37 cellular contexts compared by ENCODE assay signal in the genomic region with DNA sequence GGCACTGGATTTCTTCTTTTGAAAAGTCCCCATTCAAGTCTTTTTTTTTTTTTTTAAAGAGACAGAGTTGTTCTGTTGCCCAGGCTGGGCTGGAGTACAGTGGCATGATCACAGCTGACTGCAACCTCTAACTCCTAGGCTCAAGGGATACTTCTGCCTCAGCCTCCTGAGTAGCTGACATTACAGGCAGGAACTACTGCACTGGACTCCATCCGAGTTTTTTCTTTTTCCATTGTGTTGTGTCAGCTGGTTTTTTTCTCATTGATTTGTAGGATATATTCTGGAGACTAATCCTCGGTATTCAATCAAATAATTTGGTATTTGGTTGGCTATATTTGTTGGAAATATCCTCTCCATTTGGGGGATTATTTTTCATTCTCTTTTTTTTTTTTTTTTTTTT.
"Had no signal": no experiment of that assay in that cellular context is flagged by ENCODE, and none has a peak within 500 bp of the region (broad histone marks: within the 10 kb centered on the region; RNA-seq: fewer than 3 reads in every experiment).

No MANE protein-coding gene starts in this region.

- H3K27ac ChIP-seq: ascending aorta, brain microvascular endothelial cell, breast epithelium, WERI-Rb-1 had no signal

- H3K27me3 ChIP-seq: ascending aorta, brain microvascular endothelial cell, breast epithelium had no signal

- FAIRE-seq: TTC549 had no signal

- H3K4me3 ChIP-seq: ascending aorta, breast epithelium had no signal

- H3K9me3 Mint-ChIP-seq: activated CD4-positive, alpha-beta T cell treated with anti-CD3 and anti-CD28 coated beads, Interleukin-2, amount 10 ng/mL, durations not matched to agents 7 days and 5 days; activated naive CD4-positive, alpha-beta T cell treated with anti-CD3 and anti-CD28 coated beads, Interleukin-2, amount 10 ng/mL, durations not matched to agents 7 days and 5 days; activated naive CD8-positive, alpha-beta T cell treated with anti-CD3 and anti-CD28 coated beads, Interleukin-2, amount 10 ng/mL, durations not matched to agents 7 days and 5 days had no signal

- H3K4me3 Mint-ChIP-seq: activated CD4-positive, alpha-beta memory T cell treated with anti-CD3 and anti-CD28 coated beads, Interleukin-2, amount 10 ng/mL, durations not matched to agents 7 days and 5 days; activated CD4-positive, alpha-beta T cell treated with anti-CD3 and anti-CD28 coated beads for 36 hours; activated CD4-positive, alpha-beta T cell treated with anti-CD3 and anti-CD28 coated beads, Interleukin-2, amount 10 ng/mL, durations not matched to agents 7 days and 5 days; activated CD8-positive, alpha-beta memory T cell treated with anti-CD3 and anti-CD28 coated beads, Interleukin-2, amount 10 ng/mL, durations not matched to agents 7 days and 5 days; activated CD8-positive, alpha-beta T cell treated with anti-CD3 and anti-CD28 coated beads, Interleukin-2, amount 10 ng/mL, durations not matched to agents 7 days and 5 days; activated naive CD4-positive, alpha-beta T cell treated with anti-CD3 and anti-CD28 coated beads, Interleukin-2, amount 10 ng/mL, durations not matched to agents 7 days and 5 days; activated naive CD4-positive, alpha-beta T cell treated with anti-CD3 and anti-CD28 coated beads, Interleukin-2, amount 50 U/mL, for 24 hours; activated naive CD8-positive, alpha-beta T cell; activated naive CD8-positive, alpha-beta T cell treated with anti-CD3 and anti-CD28 coated beads, Interleukin-2, amount 10 ng/mL, durations not matched to agents 7 days and 5 days; activated naive CD8-positive, alpha-beta T cell treated with anti-CD3 and anti-CD28 coated beads, Interleukin-2, amount 50 U/mL, for 24 hours; activated T-cell treated with anti-CD3 and anti-CD28 coated beads, Interleukin-2, amount 50 U/mL, for 24 hours; T-helper 1 cell treated with Interleukin-12 subunit alpha and Interleukin-12 subunit beta and Interleukin-4 antibody, amounts not matched to agents 30 μg/mL and 1 μg/mL, for 36 hours; T-helper 2 cell treated with Interferon-gamma antibody and Interleukin-4, amounts not matched to agents 5 μg/mL and 100 μg/mL, for 36 hours; WTC11 had no signal

- ATAC-seq: activated CD4-positive, alpha-beta T cell treated with anti-CD3 and anti-CD28 coated beads for 36 hours; activated CD4-positive, CD25-positive, alpha-beta regulatory T cell treated with anti-CD3 and anti-CD28 coated beads, Interleukin-2, amount 50 U/mL, for 24 hours; activated CD8-positive, alpha-beta memory T cell treated with anti-CD3 and anti-CD28 coated beads, Interleukin-2, amount 10 ng/mL, durations not matched to agents 7 days and 5 days; activated CD8-positive, alpha-beta T cell treated with anti-CD3 and anti-CD28 coated beads, Interleukin-2, amount 10 ng/mL, durations not matched to agents 7 days and 5 days; activated naive CD8-positive, alpha-beta T cell treated with anti-CD3 and anti-CD28 coated beads, Interleukin-2, amount 50 U/mL, for 24 hours; WTC11 had no signal

- H3K4me1 Mint-ChIP-seq: activated CD8-positive, alpha-beta memory T cell treated with anti-CD3 and anti-CD28 coated beads, Interleukin-2, amount 10 ng/mL, durations not matched to agents 7 days and 5 days; activated naive CD4-positive, alpha-beta T cell treated with anti-CD3 and anti-CD28 coated beads, Interleukin-2, amount 10 ng/mL, durations not matched to agents 7 days and 5 days; activated naive CD8-positive, alpha-beta T cell treated with anti-CD3 and anti-CD28 coated beads, Interleukin-2, amount 10 ng/mL, durations not matched to agents 7 days and 5 days; WTC11 had no signal

- H3K9me3 ChIP-seq: ascending aorta, breast epithelium had no signal

- DNase-seq: activated CD4-positive, alpha-beta memory T cell treated with anti-CD3 and anti-CD28 coated beads, Interleukin-2, amount 10 ng/mL, durations not matched to agents 7 days and 5 days; activated CD4-positive, alpha-beta T cell treated with anti-CD3 and anti-CD28 coated beads for 1 hour; activated CD4-positive, alpha-beta T cell treated with anti-CD3 and anti-CD28 coated beads for 36 hours; activated CD4-positive, alpha-beta T cell treated with anti-CD3 and anti-CD28 coated beads for 48 hours; activated CD4-positive, alpha-beta T cell treated with anti-CD3 and anti-CD28 coated beads, Interleukin-2, amount 10 ng/mL, durations not matched to agents 7 days and 5 days; activated CD4-positive, alpha-beta T cell treated with anti-CD3 and anti-CD28 coated beads, Interleukin-2, amount 50 U/mL, for 48 hours; activated CD4-positive, CD25-positive, alpha-beta regulatory T cell; activated CD8-positive, alpha-beta memory T cell treated with anti-CD3 and anti-CD28 coated beads for 24 hours; activated CD8-positive, alpha-beta memory T cell treated with anti-CD3 and anti-CD28 coated beads, Interleukin-2, amount 10 ng/mL, durations not matched to agents 7 days and 5 days; activated CD8-positive, alpha-beta memory T cell treated with anti-CD3 and anti-CD28 coated beads, Interleukin-2, amount 50 U/mL, for 48 hours; activated CD8-positive, alpha-beta T cell treated with anti-CD3 and anti-CD28 coated beads, Interleukin-2, amount 10 ng/mL, durations not matched to agents 7 days and 5 days; activated effector memory CD4-positive, alpha-beta T cell treated with Interleukin-2 at 50 U/mL for 16 hours; activated gamma-delta T cell; activated naive CD4-positive, alpha-beta T cell treated with anti-CD3 and anti-CD28 coated beads, Interleukin-2, amount 10 ng/mL, durations not matched to agents 7 days and 5 days; activated naive CD4-positive, alpha-beta T cell treated with Interleukin-2 at 50 U/mL for 16 hours; activated naive CD8-positive, alpha-beta T cell treated with anti-CD3 and anti-CD28 coated beads, Interleukin-2, amount 10 ng/mL, durations not matched to agents 7 days and 5 days; activated naive CD8-positive, alpha-beta T cell treated with anti-CD3 and anti-CD28 coated beads, Interleukin-2, amount 50 U/mL, for 24 hours; activated T-cell treated with anti-CD3 and anti-CD28 coated beads, Interleukin-2, amount 50 U/mL, for 24 hours; activated T-cell treated with anti-CD3 and anti-CD28 coated beads, Interleukin-2, amount 50 U/mL, for 48 hours; amygdala; anterior cingulate cortex; brain microvascular endothelial cell; central memory CD4-positive, alpha-beta T cell; T-helper 1 cell; T-helper 2 cell; T-helper 9 cell; WERI-Rb-1 had no signal

- H3K36me3 ChIP-seq: breast epithelium had no signal

- H3K4me1 ChIP-seq: ascending aorta, breast epithelium had no signal

- H3K27ac Mint-ChIP-seq: activated CD4-positive, alpha-beta memory T cell treated with anti-CD3 and anti-CD28 coated beads, Interleukin-2, amount 10 ng/mL, durations not matched to agents 7 days and 5 days; activated CD4-positive, alpha-beta T cell treated with anti-CD3 and anti-CD28 coated beads for 36 hours; activated CD4-positive, alpha-beta T cell treated with anti-CD3 and anti-CD28 coated beads, Interleukin-2, amount 10 ng/mL, durations not matched to agents 7 days and 5 days; activated CD8-positive, alpha-beta memory T cell treated with anti-CD3 and anti-CD28 coated beads, Interleukin-2, amount 10 ng/mL, durations not matched to agents 7 days and 5 days; activated CD8-positive, alpha-beta T cell treated with anti-CD3 and anti-CD28 coated beads, Interleukin-2, amount 10 ng/mL, durations not matched to agents 7 days and 5 days; activated naive CD4-positive, alpha-beta T cell treated with anti-CD3 and anti-CD28 coated beads, Interleukin-2, amount 10 ng/mL, durations not matched to agents 7 days and 5 days; activated naive CD4-positive, alpha-beta T cell treated with anti-CD3 and anti-CD28 coated beads, Interleukin-2, amount 50 U/mL, for 24 hours; activated naive CD8-positive, alpha-beta T cell; activated naive CD8-positive, alpha-beta T cell treated with anti-CD3 and anti-CD28 coated beads, Interleukin-2, amount 10 ng/mL, durations not matched to agents 7 days and 5 days; activated naive CD8-positive, alpha-beta T cell treated with anti-CD3 and anti-CD28 coated beads, Interleukin-2, amount 50 U/mL, for 24 hours; activated T-cell treated with anti-CD3 and anti-CD28 coated beads, Interleukin-2, amount 50 U/mL, for 24 hours; activated T-helper 2 cell treated with anti-CD3 and anti-CD28 coated beads, Interferon-gamma antibody, Interleukin-2, Interleukin-4, amounts not matched to agents 10 μg/mL and 5 μg/mL and 100 μg/mL, durations not matched to agents 14 hours and 24 hours and 36 hours; T-helper 1 cell treated with Interleukin-12 subunit alpha and Interleukin-12 subunit beta and Interleukin-4 antibody, amounts not matched to agents 30 μg/mL and 1 μg/mL, for 36 hours; T-helper 2 cell treated with Interferon-gamma antibody and Interleukin-4, amounts not matched to agents 5 μg/mL and 100 μg/mL, for 36 hours; WTC11 had no signal

- H3K27me3 Mint-ChIP-seq: activated CD4-positive, alpha-beta memory T cell treated with anti-CD3 and anti-CD28 coated beads, Interleukin-2, amount 10 ng/mL, durations not matched to agents 7 days and 5 days; activated CD4-positive, alpha-beta T cell treated with anti-CD3 and anti-CD28 coated beads for 36 hours; activated CD4-positive, alpha-beta T cell treated with anti-CD3 and anti-CD28 coated beads, Interleukin-2, amount 10 ng/mL, durations not matched to agents 7 days and 5 days; activated CD8-positive, alpha-beta memory T cell treated with anti-CD3 and anti-CD28 coated beads, Interleukin-2, amount 10 ng/mL, durations not matched to agents 7 days and 5 days; activated naive CD4-positive, alpha-beta T cell treated with anti-CD3 and anti-CD28 coated beads, Interleukin-2, amount 10 ng/mL, durations not matched to agents 7 days and 5 days; activated naive CD4-positive, alpha-beta T cell treated with anti-CD3 and anti-CD28 coated beads, Interleukin-2, amount 50 U/mL, for 24 hours; activated naive CD8-positive, alpha-beta T cell; activated naive CD8-positive, alpha-beta T cell treated with anti-CD3 and anti-CD28 coated beads, Interleukin-2, amount 10 ng/mL, durations not matched to agents 7 days and 5 days; activated naive CD8-positive, alpha-beta T cell treated with anti-CD3 and anti-CD28 coated beads, Interleukin-2, amount 50 U/mL, for 24 hours; activated T-cell treated with anti-CD3 and anti-CD28 coated beads, Interleukin-2, amount 50 U/mL, for 24 hours had no signal
